Comparison of ENCODE assay signal across 9 cellular contexts in genomic region chr20:31814142-31814541, GRCh38. TPM values are rescaled to one million over a fixed set of nuclear protein-coding genes. Genes with fewer than 3 reads are reported as not detected.
"Had no signal": no experiment of that assay in that cellular context is flagged by ENCODE, and none has a peak within 500 bp of the region (broad histone marks: within the 10 kb centered on the region; RNA-seq: fewer than 3 reads in every experiment).

No MANE protein-coding gene starts in this region.

RNA-seq across cellular contexts. Expression of gene MYLK2, which starts 5.0 kb away (rescaled TPM):
- total RNA-seq: SK-MEL-5 had no signal

RNA-seq across cellular contexts. Expression of gene FOXS1, which starts 31.3 kb away (rescaled TPM):
- total RNA-seq: LHCN-M2, MCF 10A, NCI-H460, OCI-LY7, PC-9, SK-MEL-5 had no signal

RNA-seq across cellular contexts. Expression of gene DUSP15, which starts 56.2 kb away (rescaled TPM):
- total RNA-seq: MCF 10A, NCI-H460, PC-9, RPMI7951 had no signal

RNA-seq across cellular contexts. Expression of gene TTLL9, which starts 56.3 kb away (rescaled TPM):
- total RNA-seq: LHCN-M2, NCI-H460, OCI-LY7, Right ventricle myocardium inferior, RPMI7951, SJCRH30, SK-MEL-5 had no signal
